In the genomic region with DNA sequence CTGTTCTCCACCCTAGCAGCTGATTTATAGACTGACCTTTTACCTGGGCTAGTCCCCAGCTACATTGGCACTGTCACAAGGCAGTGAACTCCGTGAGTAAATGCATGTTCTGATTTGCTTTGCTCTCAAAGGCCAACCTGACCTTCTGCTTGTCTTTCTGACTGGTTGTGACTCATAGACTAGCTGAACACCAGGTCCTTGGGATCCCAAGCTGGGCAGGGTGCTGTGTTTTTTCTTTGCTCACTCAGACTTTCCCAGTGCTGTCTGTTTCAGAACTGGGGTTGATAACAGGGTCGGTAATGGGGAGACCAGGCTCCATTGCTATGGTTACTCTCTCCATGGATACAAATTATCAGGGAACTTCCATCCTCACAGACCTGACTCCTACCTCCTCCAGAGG, we compare ENCODE assay signal across 14 cellular contexts. TPM values are rescaled to one million over a fixed set of nuclear protein-coding genes. Genes with fewer than 3 reads are reported as not detected.
DNase-seq lines count a peak whose midpoint lies in the region; ATAC-seq and TF ChIP-seq lines count a peak whose summit lies in the region.
"Had no signal": no experiment of that assay in that cellular context is flagged by ENCODE, and none has a peak within 500 bp of the region (broad histone marks: within the 10 kb centered on the region; RNA-seq: fewer than 3 reads in every experiment).

No MANE protein-coding gene starts in this region.

- no peak overlapping the region for H3K27ac Mint-ChIP-seq in glutamatergic neuron (ENCODE audit: unreplicated experiment)
- H3K27ac Mint-ChIP-seq: activated CD4-positive, alpha-beta T cell treated with anti-CD3 and anti-CD28 coated beads, Interleukin-2, amount 10 ng/mL, durations not matched to agents 7 days and 5 days had no signal

- DNase-seq in H4 (ENCODE audit: low spot score), result peak; percentile 61
- peak; percentile 26 for DNase-seq in NCI-H69 (lab: John Stamatoyannopoulos, UW)
- peak; percentile 14 for DNase-seq in fibroblast of villous mesenchyme (ENCODE audit: low read depth)
- peak; percentile 87 for DNase-seq in renal cortical epithelial cell (ENCODE audit: low read depth)
- DNase-seq in AG08396 (ENCODE audit: low spot score), result no peak
- no peak for DNase-seq in glutamatergic neuron
- DNase-seq in T1000 (lab: John Stamatoyannopoulos, UW), result no peak
- DNase-seq: activated CD4-positive, alpha-beta T cell treated with anti-CD3 and anti-CD28 coated beads, Interleukin-2, amount 10 ng/mL, durations not matched to agents 7 days and 5 days; activated gamma-delta T cell; heart left ventricle had no signal

- TF ChIP-seq CTCF in fibroblast of villous mesenchyme (IDR thresholded peaks at IDR 0.05; ENCODE audit: insufficient read depth, low read depth, low read length) (no peak), glutamatergic neuron (IDR thresholded peaks at IDR 0.05; ENCODE audit: partially characterized antibody, unreplicated experiment) (no peak)

- ATAC-seq in GM19463 (IDR thresholded peaks at IDR 0.05; ENCODE audit: unreplicated experiment), result no peak
- ATAC-seq: SK-N-SH treated with all-trans-retinoic acid at 6 μM for 48 hours had no signal

- H3K27me3 Mint-ChIP-seq in glutamatergic neuron (ENCODE audit: unreplicated experiment), result peaks cover 2% of the 10 kb centered on the region

- no peaks in the 10 kb centered on the region for H3K36me3 Mint-ChIP-seq in glutamatergic neuron (ENCODE audit: unreplicated experiment)

- no peak overlapping the region for H3K4me3 Mint-ChIP-seq in glutamatergic neuron (ENCODE audit: unreplicated experiment)
- H3K4me3 Mint-ChIP-seq: activated CD4-positive, alpha-beta T cell treated with anti-CD3 and anti-CD28 coated beads, Interleukin-2, amount 10 ng/mL, durations not matched to agents 7 days and 5 days had no signal

- no peaks in the 10 kb centered on the region for H3K4me1 Mint-ChIP-seq in glutamatergic neuron (ENCODE audit: low read depth, unreplicated experiment)
- H3K4me1 Mint-ChIP-seq: activated CD4-positive, alpha-beta T cell treated with anti-CD3 and anti-CD28 coated beads, Interleukin-2, amount 10 ng/mL, durations not matched to agents 7 days and 5 days had no signal

- no peaks in the 10 kb centered on the region for H3K9me3 Mint-ChIP-seq in glutamatergic neuron (ENCODE audit: unreplicated experiment)

- H3K4me3 ChIP-seq in fibroblast of villous mesenchyme (ENCODE audit: low read depth, low read length), result no peak overlapping the region
- H3K4me3 ChIP-seq: heart left ventricle, skin epidermis had no signal

RNA-seq across cellular contexts. Expression of gene EVX1, which starts 35.0 kb away (rescaled TPM):
- total RNA-seq in H4 (2014; rRNA removed; shearing (Covaris generic)), result not detected in 2 replicates
- total RNA-seq in fibroblast of villous mesenchyme, result not detected in 2 replicates
- total RNA-seq in renal cortical epithelial cell, result not detected in 2 replicates
- 7.1 TPM for total RNA-seq in glutamatergic neuron (ENCODE audit: unreplicated experiment)
- total RNA-seq: activated CD4-positive, alpha-beta T cell treated with anti-CD3 and anti-CD28 coated beads, Interleukin-2, amount 10 ng/mL, durations not matched to agents 7 days and 5 days; dermis microvascular lymphatic vessel endothelial cell; heart left ventricle had no signal

Comparison
In these comparisons a context has a peak if more than half of its experiments do, and no peak if none do; other contexts are left out.
1. DNase-seq: peak in H4 (single experiment), NCI-H69 (single experiment), fibroblast of villous mesenchyme (single experiment) and renal cortical epithelial cell (single experiment); none in AG08396 (single experiment), glutamatergic neuron (single experiment) and T1000 (single experiment).